ENCODE assay signal across 1 cellular context in the genomic region with DNA sequence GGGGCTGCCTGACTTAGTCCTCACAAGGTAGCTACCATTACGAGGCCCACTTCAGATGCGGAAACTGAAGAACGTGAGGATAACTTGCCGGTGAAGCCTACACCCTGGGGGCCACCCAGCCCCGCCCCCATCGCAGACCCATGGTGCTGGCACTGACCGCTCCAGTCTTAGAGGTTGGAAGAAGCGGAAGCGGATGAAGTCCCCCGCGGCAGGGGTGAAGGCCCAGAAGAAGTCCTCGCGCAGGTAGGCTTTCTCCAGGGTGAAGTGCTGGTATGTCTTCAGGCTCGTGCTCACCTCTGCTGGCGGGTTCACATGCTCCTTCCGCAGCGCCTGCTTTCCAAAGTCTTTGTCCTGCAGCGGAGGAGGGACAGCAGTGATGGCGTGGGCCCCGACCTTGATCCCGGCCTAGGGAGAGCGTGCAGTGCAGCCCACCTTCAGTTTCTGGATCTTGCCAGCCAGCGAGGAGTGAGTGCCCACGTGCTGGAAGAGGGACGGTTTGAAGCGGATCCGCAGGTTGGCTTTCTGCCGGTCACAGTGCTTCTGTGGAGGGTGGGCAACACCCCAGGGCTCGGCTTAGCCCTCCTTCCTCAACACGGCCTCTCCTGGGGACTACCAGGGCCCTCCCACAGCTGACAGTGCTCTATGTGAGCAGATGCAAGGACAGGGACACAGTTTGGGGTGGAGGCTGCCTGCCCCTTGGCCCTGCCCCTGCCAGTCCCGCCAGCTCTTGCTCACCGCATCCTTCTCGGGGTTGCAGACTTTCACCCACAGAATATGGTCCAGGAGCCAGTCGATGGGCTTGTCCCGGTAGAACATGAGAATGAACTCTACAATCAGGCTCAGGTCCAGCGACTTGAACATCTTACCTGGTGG.
A peak's percentile ranks its signal among the peaks of the same experiment; 100 is the strongest.
TF ChIP-seq lines count a peak whose summit lies in the region.

No MANE protein-coding gene starts in this region.

TF ChIP-seq in HepG2, 621 proteins besides CTCF, POLR2A, EP300 and RAD21:
- TF ChIP-seq ZNF296 (CRISPR knock-in tag; conservative IDR thresholded peaks at IDR 0.05) (no peak), HNRNPK (IDR thresholded peaks at IDR 0.05; ENCODE audit: low read depth, low read length, poor library complexity, severe bottlenecking) (no peak), SSRP1 (CRISPR knock-in tag; IDR thresholded peaks at IDR 0.05) (0 out of 2 replicates have a peak, but pooled peaks have one; percentile 39), BRD4 (CRISPR knock-in tag; IDR thresholded peaks at IDR 0.05) (no peak)
